In the genomic region with DNA sequence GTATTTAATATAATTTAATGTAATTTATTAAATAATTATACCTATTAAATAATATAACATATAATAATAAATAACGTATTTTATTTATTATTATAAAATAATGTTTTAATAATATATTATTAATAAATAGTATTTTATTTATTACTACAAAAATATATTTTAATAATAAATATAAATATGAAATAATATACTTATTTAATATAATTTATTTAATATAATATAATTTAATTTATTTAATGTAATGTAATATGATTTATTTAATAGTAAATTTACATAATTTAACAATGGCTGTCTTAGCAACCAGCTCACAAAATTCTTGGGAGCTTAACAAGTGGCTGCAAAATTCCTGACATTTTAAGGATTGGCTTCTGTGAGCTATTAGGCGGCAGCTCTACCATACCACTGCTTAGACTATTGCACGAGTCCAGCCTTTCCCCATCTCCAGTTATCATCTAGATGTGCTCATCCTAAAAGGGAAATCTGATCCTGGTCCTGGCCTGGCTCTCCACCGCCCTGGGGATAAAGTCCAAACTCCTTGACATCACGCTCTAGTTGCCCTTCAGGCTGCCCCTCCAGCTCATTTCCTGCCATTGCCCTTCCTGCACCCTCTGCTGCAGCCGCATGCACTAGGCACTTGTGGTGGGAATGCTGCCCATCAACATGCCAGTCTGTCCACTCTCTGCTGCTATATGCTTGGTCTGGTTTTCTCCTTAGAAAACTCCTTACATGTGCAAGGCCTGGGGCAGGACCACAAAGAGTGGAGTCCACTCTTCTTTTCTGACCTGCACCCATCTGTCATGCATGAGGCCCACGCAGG, we compare ENCODE assay signal across 16 cellular contexts. TPM values are rescaled to one million over a fixed set of nuclear protein-coding genes. Genes with fewer than 3 reads are reported as not detected.
A peak's percentile ranks its signal among the peaks of the same experiment; 100 is the strongest.
DNase-seq lines count a peak whose midpoint lies in the region; ATAC-seq, FAIRE-seq and TF ChIP-seq lines count a peak whose summit lies in the region.
"Had no signal": no experiment of that assay in that cellular context is flagged by ENCODE, and none has a peak within 500 bp of the region (broad histone marks: within the 10 kb centered on the region; RNA-seq: fewer than 3 reads in every experiment).

No MANE protein-coding gene starts in this region.

- no peaks in the 10 kb centered on the region for H3K23me2 ChIP-seq in H1 (ENCODE audit: low read depth, low read length)

- no peak overlapping the region for H3K4ac ChIP-seq in H1 (replicated peaks; ENCODE audit: insufficient read length, low read depth, low read length)

- H3K18ac ChIP-seq in H1 (ENCODE audit: extremely low read depth, low read length) = peak overlapping the region; percentile 12; the same call in 1 of the 2 replicates

- H3K23ac ChIP-seq in H1 (ENCODE audit: insufficient read length) = no peak overlapping the region

- TF ChIP-seq EP300 in H1 (IDR thresholded peaks at IDR 0.05; ENCODE audit: borderline replicate concordance in 1 of 2, low read depth in 2 of 2, low read length in 2 of 2) = no peak

- H3K36me3 ChIP-seq in Loucy (ENCODE audit: insufficient read depth, low read length) (no peaks in the 10 kb centered on the region), H1 (ENCODE audit: control insufficient read depth in 2 of 4, insufficient read depth in 4 of 4, low read length in 3 of 4) (no peaks in the 10 kb centered on the region), pancreas (no peaks in the 10 kb centered on the region)

- H4K20me1 ChIP-seq in Loucy (ENCODE audit: insufficient read depth, low read length, poor library complexity, severe bottlenecking) (no peaks in the 10 kb centered on the region), H1 (replicated peaks in 1 of 2; ENCODE audit: control insufficient read depth in 1 of 2, insufficient read depth in 2 of 2, low read length in 2 of 2) (no peaks in the 10 kb centered on the region)

- H3F3A ChIP-seq in Loucy (ENCODE audit: low read depth) = no peaks in the 10 kb centered on the region

- peak overlapping the region; percentile 34 for H4K91ac ChIP-seq in H1 (replicated peaks; ENCODE audit: insufficient read length, low read length)

- H3K27me3 ChIP-seq in Loucy (ENCODE audit: insufficient read depth, low read length, poor library complexity, severe bottlenecking) = no peaks in the 10 kb centered on the region
- H3K27me3 ChIP-seq in H1 (replicated peaks in 1 of 4; ENCODE audit: control insufficient read depth in 3 of 4, extremely low read depth in 1 of 4, insufficient read depth in 3 of 4, low read length in 3 of 4) = no peaks in the 10 kb centered on the region
- no peaks in the 10 kb centered on the region for H3K27me3 ChIP-seq in pancreas

- H3K4me3 ChIP-seq in Loucy (ENCODE audit: low read length, poor library complexity, severe bottlenecking) (no peak overlapping the region), H1 (ENCODE audit: extremely low read depth in 1 of 4, insufficient read depth in 2 of 4, low read depth in 3 of 4, low read length in 4 of 4) (no peak overlapping the region), pancreas (no peak overlapping the region)
- H3K4me3 ChIP-seq: SK-N-MC had no signal

- DNase-seq in ELR (ENCODE audit: low read depth) = peak; percentile 35
- DNase-seq in H1 (ENCODE audit: low read depth in 1 of 2, low spot score in 2 of 2) = no peak
- DNase-seq in pancreas = no peak
- no peak for DNase-seq in Kasumi-1 (lab: John Stamatoyannopoulos, UW)
- no peak for DNase-seq in globus pallidus (ENCODE audit: low spot score)
- DNase-seq in HCEC 1CT = no peak
- DNase-seq: activated CD8-positive, alpha-beta memory T cell treated with anti-CD3 and anti-CD28 coated beads for 24 hours; endodermal cell; GF-D8; mammary epithelial cell; NCI-H1417 treated with DMSO at 0.1 percent for 48 hours; NCI-H345; stimulated activated CD4-positive, alpha-beta T cell treated with anti-CD3 and anti-CD28 coated beads, Interleukin-15, amount 100 ng/mL, for 24 hours had no signal

- no peak overlapping the region for H3K9ac ChIP-seq in Loucy (ENCODE audit: low read depth, low read length, poor library complexity, severe bottlenecking)
- H3K9ac ChIP-seq in H1 (replicated peaks in 1 of 4; ENCODE audit: extremely low read depth in 1 of 4, low read depth in 3 of 4, low read length in 3 of 4) = no peak overlapping the region

- no peak overlapping the region for H4K8ac ChIP-seq in H1 (ENCODE audit: extremely low read depth, insufficient read depth, low read length)

- H3K4me2 ChIP-seq in Loucy (ENCODE audit: low read depth, low read length, poor library complexity, severe bottlenecking) = no peak overlapping the region
- H3K4me2 ChIP-seq in H1 (ENCODE audit: insufficient read depth in 1 of 2, low read depth in 2 of 2, low read length in 2 of 2) = no peak overlapping the region

- H3K79me2 ChIP-seq in Loucy (ENCODE audit: insufficient read depth, low read length) = no peaks in the 10 kb centered on the region
- no peaks in the 10 kb centered on the region for H3K79me2 ChIP-seq in H1 (ENCODE audit: control insufficient read depth in 1 of 2, insufficient read depth in 2 of 2, low read length in 2 of 2)

- no peak overlapping the region for H4K5ac ChIP-seq in H1 (ENCODE audit: insufficient read length, low read depth, low read length)

- no peak for TF ChIP-seq POLR2A in H1 (IDR thresholded peaks at IDR 0.05; ENCODE audit: control extremely low read depth in 1 of 2, low read depth in 2 of 2, low read length in 2 of 2)

- no peaks in the 10 kb centered on the region for H3K9me2 ChIP-seq in Loucy (replicated peaks; ENCODE audit: low read depth, low read length)

- H3K79me1 ChIP-seq in H1 (ENCODE audit: low read depth, low read length) = no peaks in the 10 kb centered on the region

- no peaks in the 10 kb centered on the region for H3K9me3 ChIP-seq in Loucy (ENCODE audit: insufficient read depth, low read depth, low read length)
- no peaks in the 10 kb centered on the region for H3K9me3 ChIP-seq in H1 (ENCODE audit: insufficient read depth in 2 of 2, low read depth in 1 of 2, low read length in 1 of 2)
- H3K9me3 ChIP-seq in pancreas = no peaks in the 10 kb centered on the region

- no peak overlapping the region for H2BK120ac ChIP-seq in H1 (replicated peaks; ENCODE audit: low read depth, low read length)

- peaks cover 19% of the 10 kb centered on the region for H3K4me1 ChIP-seq in Loucy (ENCODE audit: insufficient read depth, low read length, poor library complexity, severe bottlenecking)
- H3K4me1 ChIP-seq in H1 (replicated peaks in 1 of 4; ENCODE audit: control insufficient read depth in 3 of 4, insufficient read depth in 4 of 4, low read length in 3 of 4) = peaks cover 4 to 18% (median 12%) of the 10 kb centered on the region in 4 experiments
- no peaks in the 10 kb centered on the region for H3K4me1 ChIP-seq in pancreas

- 0 out of 2 replicates have a peak overlapping the region, but pooled peaks have one; percentile 1 for H2BK20ac ChIP-seq in H1 (ENCODE audit: low read length)

- H2BK12ac ChIP-seq in H1 (ENCODE audit: low read depth, low read length) = no peak overlapping the region; the same call in 1 of the 2 replicates

- FAIRE-seq in H1 (lab: Jason Lieb, UNC) (no peak), pancreas (lab: Jason Lieb, UNC) (peak; percentile 99)

- TF ChIP-seq CTCF in Loucy (conservative IDR thresholded peaks at IDR 0.05; ENCODE audit: low read length) (no peak), H1 (IDR thresholded peaks at IDR 0.05; ENCODE audit: control extremely low read depth in 1 of 3, insufficient read depth in 1 of 3, low read depth in 1 of 3, low read length in 3 of 3) (no peak), pancreas (IDR thresholded peaks at IDR 0.05) (no peak)

- H2AK5ac ChIP-seq in H1 (ENCODE audit: low read depth, low read length) = no peak overlapping the region; the same call in 1 of the 2 replicates

- H2BK5ac ChIP-seq in H1 (ENCODE audit: low read depth, low read length) = no peak overlapping the region

- CTCF ChIA-PET in H1 (lab: Charles Lee; ENCODE audit: partially characterized antibody) = interaction anchor here (0.6 to 6.2 kb wide), 12 partner anchors 7 to 305 kb away, joined by 3 to 54 read pairs (median 4); no protein-coding TSS in a partner anchor

- ATAC-seq in pancreas = no peak

- H3K14ac ChIP-seq in H1 (ENCODE audit: insufficient read length) = no peak overlapping the region

- no peak overlapping the region for H3K56ac ChIP-seq in H1 (replicated peaks; ENCODE audit: insufficient read length, low read depth, low read length)

- POLR2A ChIA-PET in H1 (lab: Charles Lee; ENCODE audit: partially characterized antibody) = no interaction called here

- H2AFZ ChIP-seq in Loucy (ENCODE audit: low read length) (0 out of 2 replicates have a peak overlapping the region, but pooled peaks have one; percentile 30), H1 (ENCODE audit: low read length) (no peak overlapping the region)

- no peak for TF ChIP-seq RAD21 in H1 (IDR thresholded peaks at IDR 0.05 in 1 of 2, conservative IDR thresholded peaks at IDR 0.05 in 1 of 2; ENCODE audit: low read depth in 2 of 2, low read length in 2 of 2)

- H3K27ac ChIP-seq in H1 (ENCODE audit: low read depth, low read length) (no peak overlapping the region), pancreas (no peak overlapping the region)
- H3K27ac ChIP-seq: SK-N-MC had no signal

- 91% methylated on average over 7 of the region's 7 CpGs; no CpG with 5 or more reads in 1 of the 2 experiments for WGBS in H1 (ENCODE audit: extremely low coverage in 1 of 2, insufficient coverage in 1 of 2, insufficient read length in 1 of 2, insufficient replicate concordance in 2 of 2, low coverage in 1 of 2, low lambda C conversion rate in 2 of 2, missing lambda C conversion rate in 1 of 2), 2 experiments
- 71 to 79% methylated on average over 7 of the region's 7 CpGs for WGBS in pancreas, 2 donors

- intact Hi-C loops in pancreas (cut with DNase I) = no loop called here

- no peak overlapping the region for H2BK15ac ChIP-seq in H1 (ENCODE audit: low read length)

TF ChIP-seq in H1, 55 proteins besides CTCF, POLR2A, EP300 and RAD21 (continues in another document):
- TF ChIP-seq CHD1 (IDR thresholded peaks at IDR 0.05; ENCODE audit: low read depth, low read length) = no peak

RNA-seq across cellular contexts. Expression of gene MMP20, which starts 9.8 kb away (rescaled TPM):
- not detected in 2 replicates for total RNA-seq in H1 (2021; fragmentation: NEBNext Ultra II Directional; extraction: Animal tissue kit (Norgen Biotek cat#: 25700))
- not detected in 2 replicates for polyA plus RNA-seq in H1 (2011; rRNA removed)
- polyA plus RNA-seq in H1 (2011; cell fraction: cytosol; rRNA removed) = not detected
- not detected for polyA plus RNA-seq in H1 (2011; cell fraction: nucleus; rRNA removed)
- not detected in 4 replicates for polyA plus RNA-seq in H1 (2012, experiment 1 of 2)
- polyA plus RNA-seq in H1 (2012, experiment 2 of 2) = not detected
- not detected for polyA plus RNA-seq in H1 (2013, experiment 1 of 2)
- not detected for polyA plus RNA-seq in H1 (2013, experiment 2 of 2)
- not detected in 2 replicates for polyA minus RNA-seq in H1 (2011; rRNA and poly(A)+ RNA removed)
- not detected for polyA minus RNA-seq in H1 (2011; cell fraction: cytosol; rRNA and poly(A)+ RNA removed)
- not detected for polyA minus RNA-seq in H1 (2011; cell fraction: nucleus; rRNA and poly(A)+ RNA removed)
- not detected for total RNA-seq in pancreas
- polyA plus RNA-seq in pancreas = not detected
- total RNA-seq: endodermal cell, mammary epithelial cell had no signal
- polyA plus RNA-seq: CD14-positive monocyte, mammary epithelial cell had no signal
